ENCODE assay signal across 9 cellular contexts in genomic region chr4:140523370-140523856, GRCh38. TPM values are rescaled to one million over a fixed set of nuclear protein-coding genes. Genes with fewer than 3 reads are reported as not detected.
A peak's percentile ranks its signal among the peaks of the same experiment; 100 is the strongest.
DNase-seq lines count a peak whose midpoint lies in the region; ATAC-seq and TF ChIP-seq lines count a peak whose summit lies in the region.
"Had no signal": no experiment of that assay in that cellular context is flagged by ENCODE, and none has a peak within 500 bp of the region (broad histone marks: within the 10 kb centered on the region; RNA-seq: fewer than 3 reads in every experiment).

No MANE protein-coding gene starts in this region.

- TF ChIP-seq CTCF in SK-N-SH (IDR thresholded peaks at IDR 0.05) (no peak), ascending aorta (IDR thresholded peaks at IDR 0.05) (no peak)

- H3K27me3 ChIP-seq in SK-N-SH (ENCODE audit: insufficient read depth) (no peaks in the 10 kb centered on the region), ascending aorta (no peaks in the 10 kb centered on the region), mucosa of rectum (ENCODE audit: control insufficient read depth in 2 of 2, insufficient read depth in 2 of 2, low read length in 2 of 2) (no peaks in the 10 kb centered on the region)

- H3K9me3 ChIP-seq in SK-N-SH = 0 out of 2 replicates have a peak, but pooled peaks cover 4% of the 10 kb centered on the region
- no peaks in the 10 kb centered on the region for H3K9me3 ChIP-seq in ascending aorta
- no peaks in the 10 kb centered on the region for H3K9me3 ChIP-seq in mucosa of rectum (ENCODE audit: control insufficient read depth in 2 of 2, low read length in 2 of 2)

- no peak overlapping the region for H3K9ac ChIP-seq in SK-N-SH
- H3K9ac ChIP-seq in mucosa of rectum (ENCODE audit: low read depth in 1 of 2, low read length in 2 of 2) = peak overlapping the region in 1 of 2 donors; percentile 91

- no peak; the same call in 2 of the 3 replicates for ATAC-seq in SK-N-SH treated with all-trans-retinoic acid at 6 μM for 48 hours
- peak; percentile 7 for ATAC-seq in HG03045 (IDR thresholded peaks at IDR 0.05; ENCODE audit: unreplicated experiment)
- ATAC-seq in GM18519 (IDR thresholded peaks at IDR 0.05; ENCODE audit: low FRiP score, unreplicated experiment) = no peak

- H3K4me3 ChIP-seq in SK-N-SH (ENCODE audit: low read depth in 2 of 2, low read length in 1 of 2) = peak overlapping the region; percentile 35 to 82
- H3K4me3 ChIP-seq in ascending aorta = peak overlapping the region; percentile 87 to 97
- H3K4me3 ChIP-seq in mucosa of rectum (ENCODE audit: low read length in 2 of 2) = peak overlapping the region; percentile 90 to 94

- H3K9me2 ChIP-seq in SK-N-SH = no peaks in the 10 kb centered on the region

- H4K20me1 ChIP-seq in SK-N-SH (ENCODE audit: insufficient read depth) = no peaks in the 10 kb centered on the region

- peaks cover 40% of the 10 kb centered on the region for H3K79me2 ChIP-seq in SK-N-SH (ENCODE audit: insufficient read depth)

- no peak for TF ChIP-seq EP300 in SK-N-SH (IDR thresholded peaks at IDR 0.05; ENCODE audit: borderline replicate concordance in 1 of 2, low read depth in 1 of 2, low read length in 1 of 2)

- no peaks in the 10 kb centered on the region for H3F3A ChIP-seq in SK-N-SH (replicated peaks; ENCODE audit: insufficient read depth)

- POLR2A ChIA-PET in SK-N-SH (lab: Yijun Ruan, JAX) = interaction anchor here (0.7 to 1.7 kb wide), 5 partner anchors 96 to 769 kb away, joined by 3 to 13 read pairs (median 4); partner anchors contain the start of genes CLGN, SCOC and TBC1D9

- H3K4me1 ChIP-seq in SK-N-SH (ENCODE audit: control insufficient read depth in 1 of 2, insufficient read depth in 2 of 2, low read depth in 1 of 2, low read length in 1 of 2) = peaks cover 8 to 9% of the 10 kb centered on the region in 2 experiments; a peak in 3 of 4 replicates
- H3K4me1 ChIP-seq in ascending aorta = peaks cover 0 to 4% of the 10 kb centered on the region in 2 donors
- peaks cover 7 to 8% of the 10 kb centered on the region in 2 donors for H3K4me1 ChIP-seq in mucosa of rectum (ENCODE audit: control insufficient read depth in 2 of 2, insufficient read depth in 2 of 2, low read length in 2 of 2)

- CTCF ChIA-PET in SK-N-SH (lab: Yijun Ruan, JAX) = interaction anchor here (0.6 to 2.3 kb wide), 18 partner anchors 9 to 610 kb away, joined by 3 to 13 read pairs (median 3); partner anchors contain the start of gene RNF150

- H2AFZ ChIP-seq in SK-N-SH (ENCODE audit: low read depth) = peak overlapping the region; percentile 77

- H3K27ac ChIP-seq in SK-N-SH (ENCODE audit: low read depth in 2 of 2, low read length in 1 of 2) (no peak overlapping the region), ascending aorta (peak overlapping the region; percentile 2 to 92), mucosa of rectum (ENCODE audit: low read depth in 2 of 2, low read length in 2 of 2) (no peak overlapping the region)

- H3K4me2 ChIP-seq in SK-N-SH = peak overlapping the region; percentile 59; the same call in 1 of the 2 replicates

- no peak for DNase-seq in SK-N-SH
- no peak for DNase-seq in ascending aorta (ENCODE audit: low spot score in 2 of 2)
- DNase-seq in AG08396 (ENCODE audit: low spot score) = no peak
- DNase-seq in stimulated activated CD4-positive, alpha-beta T cell treated with anti-CD3 and anti-CD28 coated beads, Interleukin-2, amount 100 ng/mL, for 48 hours = no peak

- WGBS in SK-N-SH (ENCODE audit: low lambda C conversion rate) = 29% methylated on average over 8 of the region's 8 CpGs

- intact Hi-C loops in ascending aorta (cut with DNase I) = loop anchor here (1.0 to 10.0 kb wide), 8 partner anchors 150 to 1349 kb away; partner anchors contain the start of genes ELF2, RAB33B, RNF150 and SCOC

- no peak for TF ChIP-seq RAD21 in SK-N-SH (IDR thresholded peaks at IDR 0.05; ENCODE audit: low read length)

- H3K36me3 ChIP-seq in SK-N-SH (replicated peaks in 1 of 2; ENCODE audit: control insufficient read depth in 1 of 2, insufficient read depth in 2 of 2, low read length in 1 of 2) (peaks cover 23 to 25% of the 10 kb centered on the region in 2 experiments), ascending aorta (peaks cover 0 to 7% of the 10 kb centered on the region in 2 donors), mucosa of rectum (ENCODE audit: control insufficient read depth in 2 of 2, insufficient read depth in 2 of 2, low read length in 2 of 2) (peaks cover 0 to 7% of the 10 kb centered on the region in 2 donors)

TF ChIP-seq in SK-N-SH, 30 proteins besides CTCF, POLR2A, EP300 and RAD21:
- TF ChIP-seq, protein P1, sequence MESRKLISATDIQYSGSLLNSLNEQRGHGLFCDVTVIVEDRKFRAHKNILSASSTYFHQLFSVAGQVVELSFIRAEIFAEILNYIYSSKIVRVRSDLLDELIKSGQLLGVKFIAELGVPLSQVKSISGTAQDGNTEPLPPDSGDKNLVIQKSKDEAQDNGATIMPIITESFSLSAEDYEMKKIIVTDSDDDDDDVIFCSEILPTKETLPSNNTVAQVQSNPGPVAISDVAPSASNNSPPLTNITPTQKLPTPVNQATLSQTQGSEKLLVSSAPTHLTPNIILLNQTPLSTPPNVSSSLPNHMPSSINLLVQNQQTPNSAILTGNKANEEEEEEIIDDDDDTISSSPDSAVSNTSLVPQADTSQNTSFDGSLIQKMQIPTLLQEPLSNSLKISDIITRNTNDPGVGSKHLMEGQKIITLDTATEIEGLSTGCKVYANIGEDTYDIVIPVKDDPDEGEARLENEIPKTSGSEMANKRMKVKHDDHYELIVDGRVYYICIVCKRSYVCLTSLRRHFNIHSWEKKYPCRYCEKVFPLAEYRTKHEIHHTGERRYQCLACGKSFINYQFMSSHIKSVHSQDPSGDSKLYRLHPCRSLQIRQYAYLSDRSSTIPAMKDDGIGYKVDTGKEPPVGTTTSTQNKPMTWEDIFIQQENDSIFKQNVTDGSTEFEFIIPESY (IDR thresholded peaks at IDR 0.05; ENCODE audit: borderline replicate concordance, low read depth) = no peak
- TF ChIP-seq POLR2AphosphoS5 (IDR thresholded peaks at IDR 0.05; ENCODE audit: low read depth, low read length) (no peak), JUND (IDR thresholded peaks at IDR 0.05) (no peak), NRF1 (IDR thresholded peaks at IDR 0.05; ENCODE audit: low read depth, low read length) (no peak)
TF ChIP-seq in SK-N-SH: peak in this region for 0.

TF ChIP-seq in SK-N-SH treated with all-trans-retinoic acid at 6 μM for 48 hours, 23 proteins besides CTCF, POLR2A, EP300 and RAD21:
- TF ChIP-seq ZNF565 (CRISPR knock-in tag; conservative IDR thresholded peaks at IDR 0.05; ENCODE audit: low read depth) = no peak
- TF ChIP-seq ZNF70 (CRISPR knock-in tag; IDR thresholded peaks at IDR 0.05) = no peak
- TF ChIP-seq, protein P2, sequence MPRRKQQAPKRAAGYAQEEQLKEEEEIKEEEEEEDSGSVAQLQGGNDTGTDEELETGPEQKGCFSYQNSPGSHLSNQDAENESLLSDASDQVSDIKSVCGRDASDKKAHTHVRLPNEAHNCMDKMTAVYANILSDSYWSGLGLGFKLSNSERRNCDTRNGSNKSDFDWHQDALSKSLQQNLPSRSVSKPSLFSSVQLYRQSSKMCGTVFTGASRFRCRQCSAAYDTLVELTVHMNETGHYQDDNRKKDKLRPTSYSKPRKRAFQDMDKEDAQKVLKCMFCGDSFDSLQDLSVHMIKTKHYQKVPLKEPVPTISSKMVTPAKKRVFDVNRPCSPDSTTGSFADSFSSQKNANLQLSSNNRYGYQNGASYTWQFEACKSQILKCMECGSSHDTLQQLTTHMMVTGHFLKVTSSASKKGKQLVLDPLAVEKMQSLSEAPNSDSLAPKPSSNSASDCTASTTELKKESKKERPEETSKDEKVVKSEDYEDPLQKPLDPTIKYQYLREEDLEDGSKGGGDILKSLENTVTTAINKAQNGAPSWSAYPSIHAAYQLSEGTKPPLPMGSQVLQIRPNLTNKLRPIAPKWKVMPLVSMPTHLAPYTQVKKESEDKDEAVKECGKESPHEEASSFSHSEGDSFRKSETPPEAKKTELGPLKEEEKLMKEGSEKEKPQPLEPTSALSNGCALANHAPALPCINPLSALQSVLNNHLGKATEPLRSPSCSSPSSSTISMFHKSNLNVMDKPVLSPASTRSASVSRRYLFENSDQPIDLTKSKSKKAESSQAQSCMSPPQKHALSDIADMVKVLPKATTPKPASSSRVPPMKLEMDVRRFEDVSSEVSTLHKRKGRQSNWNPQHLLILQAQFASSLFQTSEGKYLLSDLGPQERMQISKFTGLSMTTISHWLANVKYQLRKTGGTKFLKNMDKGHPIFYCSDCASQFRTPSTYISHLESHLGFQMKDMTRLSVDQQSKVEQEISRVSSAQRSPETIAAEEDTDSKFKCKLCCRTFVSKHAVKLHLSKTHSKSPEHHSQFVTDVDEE (CRISPR knock-in tag; IDR thresholded peaks at IDR 0.05) = no peak
- TF ChIP-seq ZFP3 (CRISPR knock-in tag; IDR thresholded peaks at IDR 0.05) = no peak
- TF ChIP-seq OSR1 (CRISPR knock-in tag; IDR thresholded peaks at IDR 0.05) = no peak

RNA-seq across cellular contexts. Expression of gene ELMOD2, which starts 0.6 kb away (rescaled TPM):
- polyA plus RNA-seq in SK-N-SH (2012; rRNA removed) = 5.0 and 7.1 TPM in 2 replicates
- polyA plus RNA-seq in SK-N-SH (2012; cell fraction: cytosol; rRNA removed) = 8.4 and 13.3 TPM in 2 replicates
- 6.1 and 10.6 TPM in 2 replicates for polyA plus RNA-seq in SK-N-SH (2012; cell fraction: nucleus; rRNA removed)
- total RNA-seq in ascending aorta = 3.9 TPM

RNA-seq across cellular contexts. Expression of gene MGAT4D, which starts 25.3 kb away (rescaled TPM):
- not detected in 2 replicates for polyA plus RNA-seq in SK-N-SH (2012; rRNA removed)
- not detected in 2 replicates for polyA plus RNA-seq in SK-N-SH (2012; cell fraction: cytosol; rRNA removed)
- polyA plus RNA-seq in SK-N-SH (2012; cell fraction: nucleus; rRNA removed) = not detected in 2 replicates
- not detected for total RNA-seq in ascending aorta
- total RNA-seq: dermis microvascular lymphatic vessel endothelial cell had no signal

RNA-seq across cellular contexts. Expression of gene UCP1, which starts 45.3 kb away (rescaled TPM):
- polyA plus RNA-seq in SK-N-SH (2012; rRNA removed) = not detected in 2 replicates
- 0.01 TPM in 1 of 2 replicates, not detected in the other for polyA plus RNA-seq in SK-N-SH (2012; cell fraction: cytosol; rRNA removed)
- polyA plus RNA-seq in SK-N-SH (2012; cell fraction: nucleus; rRNA removed) = 0.04 TPM in 1 of 2 replicates, not detected in the other
- not detected for total RNA-seq in ascending aorta
- total RNA-seq: dermis microvascular lymphatic vessel endothelial cell had no signal

Comparison
In these comparisons a context has a peak if more than half of its experiments do, and no peak if none do; other contexts are left out.
1. H3K27ac ChIP-seq: peak in ascending aorta (2 of 2); none in SK-N-SH (0 of 2) and mucosa of rectum (0 of 2).
2. Peak in every context shown above with its lines, with median percentiles within 50 percentile points of each other: H3K4me3 ChIP-seq.